Comparison of ENCODE assay signal across 25 cellular contexts in genomic region chr12:22002430-22002829, GRCh38.
"Had no signal": no experiment of that assay in that cellular context is flagged by ENCODE, and none has a peak within 500 bp of the region (broad histone marks: within the 10 kb centered on the region; RNA-seq: fewer than 3 reads in every experiment).

No MANE protein-coding gene starts in this region.

- DNase-seq: dermis blood vessel endothelial cell; dorsolateral prefrontal cortex; effector CD4-positive, alpha-beta T cell; effector memory CD4-positive, alpha-beta T cell; endodermal cell; erythroblast; esophagus squamous epithelium; foreskin fibroblast; foreskin melanocyte; gastrocnemius medialis; glutamatergic neuron; head of caudate nucleus; heart right ventricle; hippocampal formation; left cardiac atrium; left lung; left ventricle myocardium superior; lower lobe of right lung; mesenchymal stem cell; mucosa of descending colon; naive B cell had no signal

- H3K4me3 ChIP-seq: coronary artery, dorsolateral prefrontal cortex, esophagus squamous epithelium, gastrocnemius medialis, heart right ventricle, left lung, lower lobe of right lung, mucosa of descending colon had no signal

- H3K4me3 Mint-ChIP-seq: endodermal cell, mesothelial cell of epicardium, naive B cell had no signal

- H3K9me3 ChIP-seq: esophagus squamous epithelium, gastrocnemius medialis, heart right ventricle, left lung, lower lobe of right lung, mucosa of descending colon had no signal

- ATAC-seq: esophagus mucosa, gastrocnemius medialis, heart right ventricle, left cardiac atrium, left lung, left ventricle myocardium superior, lower lobe of right lung, mucosa of descending colon had no signal

- H3K36me3 Mint-ChIP-seq: mesothelial cell of epicardium, naive B cell had no signal

- H3K27ac Mint-ChIP-seq: endodermal cell, mesothelial cell of epicardium, naive B cell had no signal

- H3K36me3 ChIP-seq: esophagus squamous epithelium, gastrocnemius medialis, heart right ventricle, left lung, lower lobe of right lung had no signal

- H3K27me3 ChIP-seq: dorsolateral prefrontal cortex, esophagus squamous epithelium, gastrocnemius medialis, heart right ventricle, left lung had no signal

- H3K27ac ChIP-seq: coronary artery, dorsolateral prefrontal cortex, epithelial cell of prostate, esophagus squamous epithelium, gastrocnemius medialis, heart right ventricle, left lung, lower lobe of right lung had no signal

- H3K4me1 Mint-ChIP-seq: endodermal cell, mesothelial cell of epicardium, naive B cell had no signal

- H3K9me3 Mint-ChIP-seq: endodermal cell had no signal

- H3K4me1 ChIP-seq: esophagus squamous epithelium, gastrocnemius medialis, heart right ventricle, left lung, lower lobe of right lung had no signal
